In the genomic region with DNA sequence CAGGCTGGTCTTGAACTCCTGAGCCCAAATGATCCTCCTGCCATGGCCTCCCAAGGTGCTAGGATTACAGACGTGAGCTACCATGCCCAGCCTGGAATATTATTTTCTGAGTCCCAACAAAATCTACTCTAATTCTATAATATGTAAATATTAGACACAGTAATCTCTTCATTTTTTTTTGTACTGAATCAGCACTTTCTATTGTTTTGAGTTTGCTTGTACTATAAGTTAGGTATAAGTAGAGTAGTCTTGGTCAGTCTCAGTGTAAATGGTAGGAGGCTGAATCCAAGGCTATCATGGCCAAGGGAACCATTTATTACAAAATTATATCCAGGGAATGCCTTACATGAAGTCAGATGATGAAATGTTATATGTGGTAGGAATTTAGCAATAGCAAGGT, we compare ENCODE assay signal across 26 cellular contexts. TPM values are rescaled to one million over a fixed set of nuclear protein-coding genes. Genes with fewer than 3 reads are reported as not detected.
"Had no signal": no experiment of that assay in that cellular context is flagged by ENCODE, and none has a peak within 500 bp of the region (broad histone marks: within the 10 kb centered on the region; RNA-seq: fewer than 3 reads in every experiment).

No MANE protein-coding gene starts in this region.

- H2AFZ ChIP-seq: hepatocyte, neural progenitor cell had no signal

- FAIRE-seq: kidney, small intestine had no signal

- DNase-seq: cortex of kidney; dorsolateral prefrontal cortex; effector CD8-positive, alpha-beta T cell; foreskin melanocyte; head of caudate nucleus; immature natural killer cell; kidney; left cardiac atrium; left ventricle myocardium inferior; lower lobe of right lung; midbrain; nucleus accumbens; ovary; small intestine; stimulated activated CD4-positive, alpha-beta T cell treated with anti-CD3 and anti-CD28 coated beads, Interleukin-12 subunit alpha, Interleukin-12 subunit beta, amount 100 ng/mL, for 4 hours; stimulated activated naive CD4-positive, alpha-beta T cell treated with Interleukin-2 at 50 U/mL for 16 hours; trophoblast cell had no signal

- H3K9me3 Mint-ChIP-seq: natural killer cell treated with Interleukin-12 subunit alpha and Interleukin-12 subunit beta and Interleukin-15 and Interleukin-18, amount 100 ng/mL, for 72 hours; neural progenitor cell had no signal

- H3K9me3 ChIP-seq: left ventricle myocardium inferior, lower lobe of right lung, ovary, right atrium auricular region had no signal

- H3K79me2 ChIP-seq: hepatocyte had no signal

- H3K4me1 Mint-ChIP-seq: immature natural killer cell, neural progenitor cell had no signal

- H3K4me3 Mint-ChIP-seq: immature natural killer cell; memory B cell; natural killer cell treated with Interleukin-12 subunit alpha and Interleukin-12 subunit beta and Interleukin-15 and Interleukin-18, amount 100 ng/mL, for 72 hours; neural progenitor cell had no signal

- H3K4me3 ChIP-seq: dorsolateral prefrontal cortex, hepatocyte, left ventricle myocardium inferior, lower lobe of right lung, neural progenitor cell, ovary, right atrium auricular region had no signal

- H3K36me3 Mint-ChIP-seq: immature natural killer cell; memory B cell; natural killer cell treated with Interleukin-12 subunit alpha and Interleukin-12 subunit beta and Interleukin-15 and Interleukin-18, amount 100 ng/mL, for 72 hours; neural progenitor cell had no signal

- H3K4me1 ChIP-seq: left ventricle myocardium inferior, lower lobe of right lung, right atrium auricular region had no signal

- H3K27ac Mint-ChIP-seq: immature natural killer cell; memory B cell; natural killer cell treated with Interleukin-12 subunit alpha and Interleukin-12 subunit beta and Interleukin-15 and Interleukin-18, amount 100 ng/mL, for 72 hours; neural progenitor cell had no signal

- H3K27ac ChIP-seq: dorsolateral prefrontal cortex, hepatocyte, left ventricle myocardium inferior, lower lobe of right lung, neural progenitor cell, ovary, right atrium auricular region had no signal

- H3K4me2 ChIP-seq: hepatocyte, neural progenitor cell had no signal

- H3K27me3 ChIP-seq: hepatocyte, neural progenitor cell, ovary, right atrium auricular region had no signal

- H3K36me3 ChIP-seq: left ventricle myocardium inferior, lower lobe of right lung, neural progenitor cell, ovary, right atrium auricular region had no signal

- H3K9ac ChIP-seq: neural progenitor cell had no signal

RNA-seq across cellular contexts. Expression of a gene that starts 19.6 kb away (rescaled TPM):
- total RNA-seq: dorsolateral prefrontal cortex; hepatocyte; kidney; left cardiac atrium; left ventricle myocardium inferior; lower lobe of right lung; natural killer cell treated with Interleukin-12 subunit alpha and Interleukin-12 subunit beta and Interleukin-15 and Interleukin-18, amount 100 ng/mL, for 72 hours; ovary; posterior vena cava; right atrium auricular region; urinary bladder had no signal
- polyA plus RNA-seq: esophagus, hepatocyte, immature natural killer cell, ovary, small intestine, thymus, urinary bladder had no signal

RNA-seq across cellular contexts. Expression of a gene that starts 32.2 kb away (rescaled TPM):
- total RNA-seq: dorsolateral prefrontal cortex; hepatocyte; kidney; left cardiac atrium; left ventricle myocardium inferior; lower lobe of right lung; natural killer cell treated with Interleukin-12 subunit alpha and Interleukin-12 subunit beta and Interleukin-15 and Interleukin-18, amount 100 ng/mL, for 72 hours; ovary; posterior vena cava; right atrium auricular region; urinary bladder had no signal
- polyA plus RNA-seq: esophagus, hepatocyte, immature natural killer cell, ovary, small intestine, thymus, urinary bladder had no signal
